In the genomic region with DNA sequence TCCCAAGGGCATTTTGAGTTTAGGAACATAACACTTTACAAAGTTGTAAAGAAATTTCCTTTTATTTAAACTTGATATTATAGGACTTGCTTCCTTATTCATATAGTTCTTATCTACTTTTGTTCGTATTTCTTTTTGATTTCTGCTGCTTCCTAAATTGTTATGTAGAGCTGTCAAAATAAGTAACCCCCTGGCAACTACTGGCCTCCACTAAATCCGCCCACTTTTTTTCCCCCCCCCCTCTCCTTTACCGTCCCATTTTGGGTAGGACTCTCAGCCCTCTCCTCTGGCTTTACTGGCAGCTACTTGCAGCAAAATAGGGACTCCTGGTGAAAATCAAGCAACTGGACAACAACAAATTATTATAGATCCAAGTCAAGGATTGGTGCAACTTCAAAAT, we compare ENCODE assay signal across 9 cellular contexts. TPM values are rescaled to one million over a fixed set of nuclear protein-coding genes. Genes with fewer than 3 reads are reported as not detected.
DNase-seq lines count a peak whose midpoint lies in the region; ATAC-seq, FAIRE-seq and TF ChIP-seq lines count a peak whose summit lies in the region.
"Had no signal": no experiment of that assay in that cellular context is flagged by ENCODE, and none has a peak within 500 bp of the region (broad histone marks: within the 10 kb centered on the region; RNA-seq: fewer than 3 reads in every experiment).

No MANE protein-coding gene starts in this region.

- H3K27me3 ChIP-seq in keratinocyte (ENCODE audit: control insufficient read depth, extremely low read depth, insufficient read depth, low read length) (no peaks in the 10 kb centered on the region), tibial nerve (no peaks in the 10 kb centered on the region)

- peaks cover 68% of the 10 kb centered on the region for H3K4me1 Mint-ChIP-seq in activated naive CD4-positive, alpha-beta T cell treated with anti-CD3 and anti-CD28 coated beads, Interleukin-2, amount 50 U/mL, for 24 hours
- H3K4me1 Mint-ChIP-seq in activated T-helper 1 cell treated with anti-CD3 and anti-CD28 coated beads, Interleukin-12 subunit alpha, Interleukin-12 subunit beta, Interleukin-2, Interleukin-4 antibody, amounts not matched to agents 30 ng/mL and 10 ng/mL and 1 ng/mL, durations not matched to agents 14 hours and 24 hours and 36 hours (ENCODE audit: low read depth), result peaks cover 74% of the 10 kb centered on the region

- H3K9ac ChIP-seq in keratinocyte (ENCODE audit: control insufficient read depth, extremely low read depth, insufficient read depth, low read length), result no peak overlapping the region

- H3K9me3 ChIP-seq in keratinocyte (ENCODE audit: control insufficient read depth, low read depth, low read length) (no peaks in the 10 kb centered on the region), tibial nerve (no peaks in the 10 kb centered on the region)

- H3K27ac ChIP-seq in keratinocyte (ENCODE audit: control insufficient read depth, insufficient read depth, low read length) (no peak overlapping the region), tibial nerve (peak overlapping the region; percentile 91 to 99 (median 96))

- intact Hi-C loops in activated T-helper 1 cell treated with anti-CD3 and anti-CD28 coated beads, Interleukin-12 subunit alpha, Interleukin-12 subunit beta, Interleukin-2, Interleukin-4 antibody, amounts not matched to agents 30 ng/mL and 10 ng/mL and 1 ng/mL, durations not matched to agents 14 hours and 24 hours and 36 hours (cut with micrococcal nuclease), result loop anchor here (2.0 to 10.0 kb wide), 4 partner anchors 18 to 1246 kb away; no protein-coding TSS in a partner anchor

- peak overlapping the region; percentile 88 for H3K4me2 ChIP-seq in keratinocyte (ENCODE audit: control insufficient read depth, extremely low read depth, insufficient read depth, low read depth, low read length)

- peak overlapping the region; percentile 99 for H3K4me3 Mint-ChIP-seq in activated naive CD4-positive, alpha-beta T cell treated with anti-CD3 and anti-CD28 coated beads, Interleukin-2, amount 50 U/mL, for 24 hours
- peak overlapping the region; percentile 99 for H3K4me3 Mint-ChIP-seq in activated T-helper 1 cell treated with anti-CD3 and anti-CD28 coated beads, Interleukin-12 subunit alpha, Interleukin-12 subunit beta, Interleukin-2, Interleukin-4 antibody, amounts not matched to agents 30 ng/mL and 10 ng/mL and 1 ng/mL, durations not matched to agents 14 hours and 24 hours and 36 hours

- DNase-seq in activated naive CD4-positive, alpha-beta T cell treated with Interleukin-2 at 50 U/mL for 16 hours, result no peak
- DNase-seq in activated T-helper 1 cell treated with anti-CD3 and anti-CD28 coated beads, Interleukin-12 subunit alpha, Interleukin-12 subunit beta, Interleukin-2, Interleukin-4 antibody, amounts not matched to agents 30 ng/mL and 10 ng/mL and 1 ng/mL, durations not matched to agents 14 hours and 24 hours and 36 hours (ENCODE audit: low spot score), result no peak
- DNase-seq in keratinocyte (ENCODE audit: low read depth, low spot score), result no peak
- DNase-seq in tibial nerve (ENCODE audit: low spot score in 2 of 2), result no peak
- no peak for DNase-seq in DMS79 treated with DMSO at 0.1 percent for 48 hours (lab: John Stamatoyannopoulos, UW)
- DNase-seq in omental fat pad (ENCODE audit: low spot score), result no peak

- TF ChIP-seq EP300 in tibial nerve (IDR thresholded peaks at IDR 0.05), result no peak

- peaks cover 8% of the 10 kb centered on the region for H3K4me1 ChIP-seq in keratinocyte (ENCODE audit: control insufficient read depth, extremely low read depth, insufficient read depth, low read length)
- H3K4me1 ChIP-seq in tibial nerve, result peaks cover 0 to 62% (median 18%) of the 10 kb centered on the region in 4 donors

- no peak overlapping the region for H3K4me3 ChIP-seq in keratinocyte (ENCODE audit: control insufficient read depth in 2 of 3, extremely low read depth in 1 of 3, insufficient read depth in 2 of 3, low read depth in 1 of 3, low read length in 3 of 3)
- peak overlapping the region; percentile 51 to 88 (median 68) for H3K4me3 ChIP-seq in tibial nerve

- ATAC-seq in omental fat pad (ENCODE audit: low FRiP score), result no peak
- ATAC-seq in GM21381 (IDR thresholded peaks at IDR 0.05; ENCODE audit: unreplicated experiment), result no peak

- no peak overlapping the region for H3K27ac Mint-ChIP-seq in activated naive CD4-positive, alpha-beta T cell treated with anti-CD3 and anti-CD28 coated beads, Interleukin-2, amount 50 U/mL, for 24 hours
- peak overlapping the region; percentile 87 for H3K27ac Mint-ChIP-seq in activated T-helper 1 cell treated with anti-CD3 and anti-CD28 coated beads, Interleukin-12 subunit alpha, Interleukin-12 subunit beta, Interleukin-2, Interleukin-4 antibody, amounts not matched to agents 30 ng/mL and 10 ng/mL and 1 ng/mL, durations not matched to agents 14 hours and 24 hours and 36 hours

- 38 to 41% methylated on average over 3 of the region's 3 CpGs for WGBS in tibial nerve, 2 donors

- no peaks in the 10 kb centered on the region for H3K79me2 ChIP-seq in keratinocyte (ENCODE audit: control insufficient read depth, insufficient read depth, low read length)

- no peak for TF ChIP-seq POLR2A in tibial nerve (IDR thresholded peaks at IDR 0.05)

- H2AFZ ChIP-seq in keratinocyte (ENCODE audit: control insufficient read depth, low read length), result no peak overlapping the region

- no peaks in the 10 kb centered on the region for H3K9me1 ChIP-seq in keratinocyte (ENCODE audit: control insufficient read depth, extremely low read depth, insufficient read depth, low read length)

- dilution Hi-C loops in keratinocyte (cut with MboI; ENCODE audit: extremely low pct_ligation_motif_present, low sequenced_read_pairs), result no loop called here

- H3K36me3 ChIP-seq in keratinocyte (ENCODE audit: control insufficient read depth in 2 of 2, extremely low read depth in 1 of 2, insufficient read depth in 2 of 2, low read length in 2 of 2), result no peaks in the 10 kb centered on the region
- peaks cover 0 to 12% (median 0%) of the 10 kb centered on the region in 3 donors for H3K36me3 ChIP-seq in tibial nerve

- H3K9me3 Mint-ChIP-seq in activated naive CD4-positive, alpha-beta T cell treated with anti-CD3 and anti-CD28 coated beads, Interleukin-2, amount 50 U/mL, for 24 hours, result no peaks in the 10 kb centered on the region
- no peaks in the 10 kb centered on the region for H3K9me3 Mint-ChIP-seq in activated T-helper 1 cell treated with anti-CD3 and anti-CD28 coated beads, Interleukin-12 subunit alpha, Interleukin-12 subunit beta, Interleukin-2, Interleukin-4 antibody, amounts not matched to agents 30 ng/mL and 10 ng/mL and 1 ng/mL, durations not matched to agents 14 hours and 24 hours and 36 hours

- H3K27me3 Mint-ChIP-seq in activated naive CD4-positive, alpha-beta T cell treated with anti-CD3 and anti-CD28 coated beads, Interleukin-2, amount 50 U/mL, for 24 hours, result no peaks in the 10 kb centered on the region
- H3K27me3 Mint-ChIP-seq in activated T-helper 1 cell treated with anti-CD3 and anti-CD28 coated beads, Interleukin-12 subunit alpha, Interleukin-12 subunit beta, Interleukin-2, Interleukin-4 antibody, amounts not matched to agents 30 ng/mL and 10 ng/mL and 1 ng/mL, durations not matched to agents 14 hours and 24 hours and 36 hours (ENCODE audit: insufficient read depth), result no peaks in the 10 kb centered on the region

- no peak for TF ChIP-seq CTCF in keratinocyte (optimal IDR thresholded peaks at IDR 0.05 in 1 of 3, IDR thresholded peaks at IDR 0.05 in 1 of 3, conservative IDR thresholded peaks at IDR 0.05 in 1 of 3; ENCODE audit: extremely low read depth in 1 of 3, insufficient read depth in 2 of 3, low read length in 3 of 3)
- TF ChIP-seq CTCF in tibial nerve (IDR thresholded peaks at IDR 0.05), result no peak
- TF ChIP-seq CTCF in omental fat pad (IDR thresholded peaks at IDR 0.05), result no peak

- no peaks in the 10 kb centered on the region for H4K20me1 ChIP-seq in keratinocyte (ENCODE audit: control insufficient read depth, extremely low read depth, insufficient read depth, low read length)

- FAIRE-seq in keratinocyte (lab: Jason Lieb, UNC), result no peak
- FAIRE-seq: G401.6 had no signal

- H3K36me3 Mint-ChIP-seq in activated naive CD4-positive, alpha-beta T cell treated with anti-CD3 and anti-CD28 coated beads, Interleukin-2, amount 50 U/mL, for 24 hours, result peaks cover 13% of the 10 kb centered on the region
- H3K36me3 Mint-ChIP-seq in activated T-helper 1 cell treated with anti-CD3 and anti-CD28 coated beads, Interleukin-12 subunit alpha, Interleukin-12 subunit beta, Interleukin-2, Interleukin-4 antibody, amounts not matched to agents 30 ng/mL and 10 ng/mL and 1 ng/mL, durations not matched to agents 14 hours and 24 hours and 36 hours (ENCODE audit: low read depth), result peaks cover 33% of the 10 kb centered on the region

RNA-seq across cellular contexts. Expression of gene SP4, which starts 1.1 kb away (rescaled TPM):
- total RNA-seq in activated T-helper 1 cell treated with anti-CD3 and anti-CD28 coated beads, Interleukin-12 subunit alpha, Interleukin-12 subunit beta, Interleukin-2, Interleukin-4 antibody, amounts not matched to agents 30 ng/mL and 10 ng/mL and 1 ng/mL, durations not matched to agents 14 hours and 24 hours and 36 hours, result 22.8 and 22.9 TPM in 2 replicates
- 1.0 to 1.5 TPM (median 1.3 TPM) in 3 replicates for polyA plus RNA-seq in keratinocyte
- polyA plus RNA-seq in keratinocyte (2011; ENCODE audit: low read depth), result 0.50 TPM
- 0.61 and 1.2 TPM in 2 replicates for polyA plus RNA-seq in keratinocyte (2011; cell fraction: cytosol; rRNA removed)
- 1.1 and 1.3 TPM in 2 replicates for polyA plus RNA-seq in keratinocyte (2011; cell fraction: nucleus; rRNA removed)
- polyA plus RNA-seq in keratinocyte (2012; ENCODE audit: low replicate concordance), result 0.90 and 0.93 TPM in 2 replicates
- 1.3 to 3.8 TPM (median 3.0 TPM) in 3 replicates for polyA minus RNA-seq in keratinocyte
- 0.96 TPM for polyA minus RNA-seq in keratinocyte (2011; cell fraction: cytosol; rRNA and poly(A)+ RNA removed)
- polyA minus RNA-seq in keratinocyte (2011; cell fraction: nucleus; rRNA and poly(A)+ RNA removed), result 2.0 and 4.3 TPM in 2 replicates
- 10 to 100 TPM in 3 of 4 donors, 1 to 10 TPM in 1; 6.9 to 17.0 (median 11.3) TPM for total RNA-seq in tibial nerve
- total RNA-seq in omental fat pad, result 10 to 100 TPM in 1 of 4 donors, 1 to 10 TPM in 3; 3.6 to 10.6 (median 5.9) TPM

Comparison
In these comparisons a context has a peak if more than half of its experiments do, and no peak if none do; other contexts are left out.
1. H3K4me3 ChIP-seq: peak in tibial nerve (4 of 4); none in keratinocyte (0 of 3).